In genomic region chr2:20382965-20383800, GRCh38 we compare ENCODE assay signal across 15 cellular contexts. TPM values are rescaled to one million over a fixed set of nuclear protein-coding genes. Genes with fewer than 3 reads are reported as not detected.
DNase-seq lines count a peak whose midpoint lies in the region; ATAC-seq, FAIRE-seq and TF ChIP-seq lines count a peak whose summit lies in the region.
"Had no signal": no experiment of that assay in that cellular context is flagged by ENCODE, and none has a peak within 500 bp of the region (broad histone marks: within the 10 kb centered on the region; RNA-seq: fewer than 3 reads in every experiment).

No MANE protein-coding gene starts in this region.

- peak overlapping the region in 2 of 8 donors; percentile 0 to 19 for H3K4me3 Mint-ChIP-seq in CD4-positive, alpha-beta memory T cell
- peak overlapping the region; percentile 57 for H3K4me3 Mint-ChIP-seq in activated T-helper 17 cell treated with anti-CD3 and anti-CD28 coated beads, Interleukin-2, amount 50 U/mL, for 72 hours
- H3K4me3 Mint-ChIP-seq: activated naive CD4-positive, alpha-beta T cell treated with anti-CD3 and anti-CD28 coated beads, Interleukin-2, amount 10 ng/mL, durations not matched to agents 7 days and 5 days; CD4-positive, CD25-positive, alpha-beta regulatory T cell; central memory CD8-positive, alpha-beta T cell had no signal

- H2AFZ ChIP-seq in keratinocyte (ENCODE audit: control insufficient read depth, low read length): no peak overlapping the region

- no peaks in the 10 kb centered on the region for H3K4me1 ChIP-seq in CD4-positive, alpha-beta memory T cell (ENCODE audit: insufficient read depth, low read length)
- peaks cover 3% of the 10 kb centered on the region for H3K4me1 ChIP-seq in keratinocyte (ENCODE audit: control insufficient read depth, extremely low read depth, insufficient read depth, low read length)

- no peaks in the 10 kb centered on the region for H3K36me3 ChIP-seq in CD4-positive, alpha-beta memory T cell (ENCODE audit: insufficient read depth, low read length)
- H3K36me3 ChIP-seq in keratinocyte (ENCODE audit: control insufficient read depth in 2 of 2, extremely low read depth in 1 of 2, insufficient read depth in 2 of 2, low read length in 2 of 2): no peaks in the 10 kb centered on the region
- H3K36me3 ChIP-seq: lower lobe of right lung, SJCRH30, stomach had no signal

- intact Hi-C loops in CD4-positive, alpha-beta memory T cell (cut with micrococcal nuclease): no loop called here

- H3K27ac ChIP-seq in CD4-positive, alpha-beta memory T cell (ENCODE audit: low read depth, low read length): no peak overlapping the region
- peak overlapping the region; percentile 57 for H3K27ac ChIP-seq in keratinocyte (ENCODE audit: control insufficient read depth, insufficient read depth, low read length)
- H3K27ac ChIP-seq: lower lobe of right lung, SJCRH30, stomach had no signal

- no peaks in the 10 kb centered on the region for H3K9me3 ChIP-seq in CD4-positive, alpha-beta memory T cell (ENCODE audit: control insufficient read depth in 1 of 2, low read length in 2 of 2)
- H3K9me3 ChIP-seq in keratinocyte (ENCODE audit: control insufficient read depth, low read depth, low read length): no peaks in the 10 kb centered on the region
- H3K9me3 ChIP-seq: lower lobe of right lung, SJCRH30, stomach had no signal

- H3K9me3 Mint-ChIP-seq in CD4-positive, alpha-beta memory T cell: no peaks in the 10 kb centered on the region
- no peaks in the 10 kb centered on the region for H3K9me3 Mint-ChIP-seq in activated T-helper 17 cell treated with anti-CD3 and anti-CD28 coated beads, Interleukin-2, amount 50 U/mL, for 72 hours
- H3K9me3 Mint-ChIP-seq: activated naive CD4-positive, alpha-beta T cell treated with anti-CD3 and anti-CD28 coated beads, Interleukin-2, amount 10 ng/mL, durations not matched to agents 7 days and 5 days; CD4-positive, CD25-positive, alpha-beta regulatory T cell; central memory CD8-positive, alpha-beta T cell had no signal

- POLR2A ChIA-PET in CD4-positive, alpha-beta memory T cell (lab: Charles Lee; ENCODE audit: partially characterized antibody): interaction anchor here (1.0 kb wide), 1 partner anchor 63 kb away, joined by 3 read pairs; the partner anchor contains the start of gene RHOB

- peak in 4 of 5 donors; percentile 3 to 30 (median 16) for DNase-seq in CD4-positive, alpha-beta memory T cell
- DNase-seq in HT1080 (ENCODE audit: low read depth): peak; percentile 69
- no peak for DNase-seq in keratinocyte (ENCODE audit: low read depth, low spot score)
- DNase-seq in NCI-H1092 treated with DMSO at 0.1 percent for 48 hours (lab: John Stamatoyannopoulos, UW): no peak
- DNase-seq in germinal center (ENCODE audit: low spot score): no peak
- no peak for DNase-seq in Ammon's horn (ENCODE audit: low spot score)
- DNase-seq: activated naive CD4-positive, alpha-beta T cell treated with anti-CD3 and anti-CD28 coated beads, Interleukin-2, amount 10 ng/mL, durations not matched to agents 7 days and 5 days; CD4-positive, CD25-positive, alpha-beta regulatory T cell; lower lobe of right lung; NCI-H1436 treated with DMSO at 0.1 percent for 48 hours; SJCRH30; stomach had no signal

- H3K27me3 Mint-ChIP-seq in CD4-positive, alpha-beta memory T cell: peaks cover 2% of the 10 kb centered on the region in 2 donors
- no peaks in the 10 kb centered on the region for H3K27me3 Mint-ChIP-seq in activated T-helper 17 cell treated with anti-CD3 and anti-CD28 coated beads, Interleukin-2, amount 50 U/mL, for 72 hours
- H3K27me3 Mint-ChIP-seq: CD4-positive, CD25-positive, alpha-beta regulatory T cell had no signal

- H3K27me3 ChIP-seq in CD4-positive, alpha-beta memory T cell (ENCODE audit: insufficient read depth, low read length): no peaks in the 10 kb centered on the region
- no peaks in the 10 kb centered on the region for H3K27me3 ChIP-seq in keratinocyte (ENCODE audit: control insufficient read depth, extremely low read depth, insufficient read depth, low read length)
- H3K27me3 ChIP-seq: SJCRH30, stomach had no signal

- CTCF ChIA-PET in CD4-positive, alpha-beta memory T cell (lab: Charles Lee; ENCODE audit: partially characterized antibody): interaction anchor here (1.3 to 2.5 kb wide), 3 partner anchors 28 to 56 kb away, joined by 3 to 7 read pairs (median 5); no protein-coding TSS in a partner anchor

- H3K27ac Mint-ChIP-seq in CD4-positive, alpha-beta memory T cell: peak overlapping the region in 4 of 7 donors; percentile 7 to 72 (median 37)
- peak overlapping the region; percentile 88 for H3K27ac Mint-ChIP-seq in activated T-helper 17 cell treated with anti-CD3 and anti-CD28 coated beads, Interleukin-2, amount 50 U/mL, for 72 hours
- H3K27ac Mint-ChIP-seq: activated naive CD4-positive, alpha-beta T cell treated with anti-CD3 and anti-CD28 coated beads, Interleukin-2, amount 10 ng/mL, durations not matched to agents 7 days and 5 days; CD4-positive, CD25-positive, alpha-beta regulatory T cell had no signal

- FAIRE-seq in keratinocyte (lab: Jason Lieb, UNC): peak; percentile 67

- dilution Hi-C loops in keratinocyte (cut with MboI; ENCODE audit: extremely low pct_ligation_motif_present, low sequenced_read_pairs): no loop called here

- H3K36me3 Mint-ChIP-seq in CD4-positive, alpha-beta memory T cell: no peaks in the 10 kb centered on the region
- H3K36me3 Mint-ChIP-seq in activated T-helper 17 cell treated with anti-CD3 and anti-CD28 coated beads, Interleukin-2, amount 50 U/mL, for 72 hours (ENCODE audit: low read depth): no peaks in the 10 kb centered on the region
- H3K36me3 Mint-ChIP-seq: activated naive CD4-positive, alpha-beta T cell treated with anti-CD3 and anti-CD28 coated beads, Interleukin-2, amount 10 ng/mL, durations not matched to agents 7 days and 5 days; CD4-positive, CD25-positive, alpha-beta regulatory T cell had no signal

- H3K4me2 ChIP-seq in keratinocyte (ENCODE audit: control insufficient read depth, extremely low read depth, insufficient read depth, low read depth, low read length): no peak overlapping the region

- H3K79me2 ChIP-seq in keratinocyte (ENCODE audit: control insufficient read depth, insufficient read depth, low read length): no peaks in the 10 kb centered on the region

- no peak overlapping the region for H3K4me3 ChIP-seq in CD4-positive, alpha-beta memory T cell (ENCODE audit: low read length in 2 of 2)
- H3K4me3 ChIP-seq in keratinocyte (ENCODE audit: control insufficient read depth in 2 of 3, extremely low read depth in 1 of 3, insufficient read depth in 2 of 3, low read depth in 1 of 3, low read length in 3 of 3): no peak overlapping the region
- H3K4me3 ChIP-seq: lower lobe of right lung, SJCRH30, stomach had no signal

- peaks cover 0 to 3% (median 3%) of the 10 kb centered on the region in 4 donors for H3K4me1 Mint-ChIP-seq in CD4-positive, alpha-beta memory T cell
- peaks cover 7% of the 10 kb centered on the region for H3K4me1 Mint-ChIP-seq in activated T-helper 17 cell treated with anti-CD3 and anti-CD28 coated beads, Interleukin-2, amount 50 U/mL, for 72 hours
- H3K4me1 Mint-ChIP-seq: central memory CD8-positive, alpha-beta T cell had no signal

- no peaks in the 10 kb centered on the region for H4K20me1 ChIP-seq in keratinocyte (ENCODE audit: control insufficient read depth, extremely low read depth, insufficient read depth, low read length)

- H3K9ac ChIP-seq in keratinocyte (ENCODE audit: control insufficient read depth, extremely low read depth, insufficient read depth, low read length): no peak overlapping the region

- TF ChIP-seq CTCF in keratinocyte (optimal IDR thresholded peaks at IDR 0.05 in 1 of 3, IDR thresholded peaks at IDR 0.05 in 1 of 3, conservative IDR thresholded peaks at IDR 0.05 in 1 of 3; ENCODE audit: extremely low read depth in 1 of 3, insufficient read depth in 2 of 3, low read length in 3 of 3): no peak

- ATAC-seq in activated T-helper 17 cell treated with anti-CD3 and anti-CD28 coated beads, Interleukin-2, amount 50 U/mL, for 72 hours (replicated peaks): peak; percentile 84
- ATAC-seq in esophagus mucosa: no peak
- ATAC-seq: lower lobe of right lung had no signal

- peaks cover 2% of the 10 kb centered on the region for H3K9me1 ChIP-seq in keratinocyte (ENCODE audit: control insufficient read depth, extremely low read depth, insufficient read depth, low read length)

RNA-seq across cellular contexts. Expression of gene PUM2, which starts 32.5 kb away (rescaled TPM):
- 100 to 1,000 TPM; 161 to 184 TPM for total RNA-seq in CD4-positive, alpha-beta memory T cell
- polyA plus RNA-seq in CD4-positive, alpha-beta memory T cell: 10 to 100 TPM; 20.3 to 20.5 TPM
- 18.7 and 35.1 TPM in 2 replicates for total RNA-seq in HT1080 (2014; rRNA removed; shearing (Covaris generic))
- polyA plus RNA-seq in HT1080 (2015; cell fraction: cytosol; rRNA removed): 37.9 and 52.7 TPM in 2 replicates
- polyA plus RNA-seq in HT1080 (2015; cell fraction: nucleus; rRNA removed): 47.7 and 49.1 TPM in 2 replicates
- total RNA-seq in activated T-helper 17 cell treated with anti-CD3 and anti-CD28 coated beads, Interleukin-2, amount 50 U/mL, for 72 hours: 100 to 1,000 TPM; 113 to 120 TPM
- 30.1 to 47.5 TPM (median 46.5 TPM) in 3 replicates for polyA plus RNA-seq in keratinocyte
- polyA plus RNA-seq in keratinocyte (2011; ENCODE audit: low read depth): 48.2 TPM
- 19.3 and 37.4 TPM in 2 replicates for polyA plus RNA-seq in keratinocyte (2011; cell fraction: cytosol; rRNA removed)
- 37.6 and 46.9 TPM in 2 replicates for polyA plus RNA-seq in keratinocyte (2011; cell fraction: nucleus; rRNA removed)
- 27.5 and 37.3 TPM in 2 replicates for polyA plus RNA-seq in keratinocyte (2012; ENCODE audit: low replicate concordance)
- 60.6 to 185 TPM (median 170 TPM) in 3 replicates for polyA minus RNA-seq in keratinocyte
- polyA minus RNA-seq in keratinocyte (2011; cell fraction: cytosol; rRNA and poly(A)+ RNA removed): 51.0 TPM
- polyA minus RNA-seq in keratinocyte (2011; cell fraction: nucleus; rRNA and poly(A)+ RNA removed): 68.8 and 121 TPM in 2 replicates
- total RNA-seq in esophagus mucosa: 53.6 TPM

Comparison
In these comparisons a context has a peak if more than half of its experiments do, and no peak if none do; other contexts are left out.
1. DNase-seq: peak in CD4-positive, alpha-beta memory T cell (4 of 5) and HT1080 (single experiment); none in keratinocyte (single experiment), NCI-H1092 treated with DMSO at 0.1 percent for 48 hours (single experiment), germinal center (single experiment) and Ammon's horn (single experiment).